In genomic region chr4:86939123-86939522, GRCh38 we compare ENCODE assay signal across 9 cellular contexts. TPM values are rescaled to one million over a fixed set of nuclear protein-coding genes. Genes with fewer than 3 reads are reported as not detected.
DNase-seq lines count a peak whose midpoint lies in the region; ATAC-seq and TF ChIP-seq lines count a peak whose summit lies in the region.
"Had no signal": no experiment of that assay in that cellular context is flagged by ENCODE, and none has a peak within 500 bp of the region (broad histone marks: within the 10 kb centered on the region; RNA-seq: fewer than 3 reads in every experiment).

No MANE protein-coding gene starts in this region.

- peak overlapping the region; percentile 82 for H3K27ac Mint-ChIP-seq in T-helper 1 cell treated with Interleukin-12 subunit alpha and Interleukin-12 subunit beta and Interleukin-4 antibody, amounts not matched to agents 30 μg/mL and 1 μg/mL, for 36 hours
- peak overlapping the region; percentile 14 for H3K27ac Mint-ChIP-seq in stimulated activated naive B cell treated with anti-CD40 and anti-IgM and Interleukin-4, amounts not matched to agents 10 μg/mL and 1 μg/mL and 100 μg/mL, for 72 hours

- H3K27me3 ChIP-seq in foreskin keratinocyte: no peaks in the 10 kb centered on the region

- peak; percentile 17 for DNase-seq in DMS53 (lab: John Stamatoyannopoulos, UW)
- DNase-seq in DMS53 treated with DMSO at 0.1 percent for 48 hours (lab: John Stamatoyannopoulos, UW; ENCODE audit: unreplicated experiment): no peak
- no peak for DNase-seq in foreskin keratinocyte
- no peak for DNase-seq in stimulated activated naive B cell treated with anti-CD40 and anti-IgM and Interleukin-4, amounts not matched to agents 10 μg/mL and 1 μg/mL and 100 μg/mL, for 72 hours
- DNase-seq in left colon: no peak
- DNase-seq in stimulated activated CD4-positive, alpha-beta T cell treated with anti-CD3 and anti-CD28 coated beads, Interleukin-2, amount 100 ng/mL, for 24 hours: no peak

- ATAC-seq in foreskin keratinocyte: no peak
- ATAC-seq in stimulated activated naive B cell treated with anti-CD40 and anti-IgM and Interleukin-4, amounts not matched to agents 10 μg/mL and 1 μg/mL and 100 μg/mL, for 72 hours (replicated peaks): no peak
- ATAC-seq in GM21786 (IDR thresholded peaks at IDR 0.05; ENCODE audit: unreplicated experiment): no peak
- ATAC-seq in left colon: no peak

- no peaks in the 10 kb centered on the region for H3K27me3 Mint-ChIP-seq in T-helper 1 cell treated with Interleukin-12 subunit alpha and Interleukin-12 subunit beta and Interleukin-4 antibody, amounts not matched to agents 30 μg/mL and 1 μg/mL, for 36 hours (ENCODE audit: low read depth)
- no peaks in the 10 kb centered on the region for H3K27me3 Mint-ChIP-seq in stimulated activated naive B cell treated with anti-CD40 and anti-IgM and Interleukin-4, amounts not matched to agents 10 μg/mL and 1 μg/mL and 100 μg/mL, for 72 hours

- peaks cover 26% of the 10 kb centered on the region for H3K4me1 ChIP-seq in foreskin keratinocyte

- TF ChIP-seq CTCF in foreskin keratinocyte (conservative IDR thresholded peaks at IDR 0.05): no peak

- peak overlapping the region; percentile 20 for H3K27ac ChIP-seq in foreskin keratinocyte
- H3K27ac ChIP-seq: 22Rv1 had no signal

- H3K4me3 Mint-ChIP-seq in T-helper 1 cell treated with Interleukin-12 subunit alpha and Interleukin-12 subunit beta and Interleukin-4 antibody, amounts not matched to agents 30 μg/mL and 1 μg/mL, for 36 hours: peak overlapping the region; percentile 54
- peak overlapping the region in 1 of 2 donors; percentile 21 for H3K4me3 Mint-ChIP-seq in stimulated activated naive B cell treated with anti-CD40 and anti-IgM and Interleukin-4, amounts not matched to agents 10 μg/mL and 1 μg/mL and 100 μg/mL, for 72 hours

- intact Hi-C loops in left colon (cut with DNase I, micrococcal nuclease): no loop called here

- no peaks in the 10 kb centered on the region for H3K9me3 Mint-ChIP-seq in T-helper 1 cell treated with Interleukin-12 subunit alpha and Interleukin-12 subunit beta and Interleukin-4 antibody, amounts not matched to agents 30 μg/mL and 1 μg/mL, for 36 hours
- H3K9me3 Mint-ChIP-seq in stimulated activated naive B cell treated with anti-CD40 and anti-IgM and Interleukin-4, amounts not matched to agents 10 μg/mL and 1 μg/mL and 100 μg/mL, for 72 hours: no peaks in the 10 kb centered on the region

- peaks cover 52% of the 10 kb centered on the region for H3K4me1 Mint-ChIP-seq in T-helper 1 cell treated with Interleukin-12 subunit alpha and Interleukin-12 subunit beta and Interleukin-4 antibody, amounts not matched to agents 30 μg/mL and 1 μg/mL, for 36 hours (ENCODE audit: low read depth)
- H3K4me1 Mint-ChIP-seq in stimulated activated naive B cell treated with anti-CD40 and anti-IgM and Interleukin-4, amounts not matched to agents 10 μg/mL and 1 μg/mL and 100 μg/mL, for 72 hours: peaks cover 32 to 67% of the 10 kb centered on the region in 2 donors

- peaks cover 8% of the 10 kb centered on the region for H3K36me3 Mint-ChIP-seq in T-helper 1 cell treated with Interleukin-12 subunit alpha and Interleukin-12 subunit beta and Interleukin-4 antibody, amounts not matched to agents 30 μg/mL and 1 μg/mL, for 36 hours (ENCODE audit: low read depth)
- H3K36me3 Mint-ChIP-seq in stimulated activated naive B cell treated with anti-CD40 and anti-IgM and Interleukin-4, amounts not matched to agents 10 μg/mL and 1 μg/mL and 100 μg/mL, for 72 hours: peaks cover 0 to 2% of the 10 kb centered on the region in 2 donors

RNA-seq across cellular contexts. Expression of gene AFF1, which starts 4.3 kb away (rescaled TPM):
- 16.4 and 19.5 TPM in 2 replicates for total RNA-seq in foreskin keratinocyte
- 2.3 and 2.7 TPM in 2 replicates for polyA plus RNA-seq in foreskin keratinocyte
- total RNA-seq in left colon: 10 to 100 TPM; 86.2 to 95.2 TPM

RNA-seq across cellular contexts. Expression of gene C4orf36, which starts 46.9 kb away (rescaled TPM):
- total RNA-seq in foreskin keratinocyte: 2.8 and 3.2 TPM in 2 replicates
- 3.2 and 3.9 TPM in 2 replicates for polyA plus RNA-seq in foreskin keratinocyte
- under 1 TPM; 0.82 to 0.92 TPM for total RNA-seq in left colon
